ENCODE assay signal across 12 cellular contexts in the genomic region with DNA sequence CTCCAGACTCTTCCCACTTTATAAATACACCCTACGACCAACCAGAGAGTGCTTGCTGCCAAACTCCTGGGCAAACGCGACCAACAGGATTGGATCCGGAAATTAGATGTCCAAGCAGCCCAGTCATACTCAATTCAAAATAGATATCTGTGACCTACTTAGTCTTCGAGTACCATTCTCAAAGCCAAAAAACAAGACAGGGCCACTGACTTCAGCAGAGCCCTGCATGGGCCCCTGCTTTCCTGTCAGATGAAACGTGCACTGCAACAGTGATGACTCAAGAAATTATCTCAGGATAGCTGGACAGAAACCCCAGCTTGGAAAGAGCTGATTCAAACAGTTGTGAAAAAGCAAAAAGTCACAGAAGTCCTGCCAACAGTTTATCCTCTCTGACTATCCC. TPM values are rescaled to one million over a fixed set of nuclear protein-coding genes. Genes with fewer than 3 reads are reported as not detected.
DNase-seq lines count a peak whose midpoint lies in the region; ATAC-seq and TF ChIP-seq lines count a peak whose summit lies in the region.
"Had no signal": no experiment of that assay in that cellular context is flagged by ENCODE, and none has a peak within 500 bp of the region (broad histone marks: within the 10 kb centered on the region; RNA-seq: fewer than 3 reads in every experiment).

No MANE protein-coding gene starts in this region.

- 78% methylated on average over 6 of the region's 6 CpGs for WGBS in mammary epithelial cell (ENCODE audit: low coverage, missing lambda C conversion rate)

- in situ Hi-C loops in mammary epithelial cell (cut with MboI; ENCODE audit: low sequenced_read_pairs in 2 of 2): no loop called here

- H3K4me1 Mint-ChIP-seq in MCF 10A (ENCODE audit: insufficient read depth, unreplicated experiment): peaks cover 10% of the 10 kb centered on the region
- peaks cover 38 to 53% of the 10 kb centered on the region in 2 donors for H3K4me1 Mint-ChIP-seq in stimulated activated naive B cell treated with anti-CD40 and anti-IgM and Interleukin-4, amounts not matched to agents 10 μg/mL and 1 μg/mL and 100 μg/mL, for 72 hours

- H3K79me2 ChIP-seq in mammary epithelial cell (ENCODE audit: insufficient read depth, low read length) (no peaks in the 10 kb centered on the region), Loucy (ENCODE audit: insufficient read depth, low read length) (peaks cover 69% of the 10 kb centered on the region)

- H3K27ac ChIP-seq in mammary epithelial cell (ENCODE audit: insufficient read depth, low read depth, low read length): no peak overlapping the region

- H3K36me3 Mint-ChIP-seq in MCF 10A (ENCODE audit: insufficient read depth, unreplicated experiment): no peaks in the 10 kb centered on the region
- no peaks in the 10 kb centered on the region for H3K36me3 Mint-ChIP-seq in stimulated activated naive B cell treated with anti-CD40 and anti-IgM and Interleukin-4, amounts not matched to agents 10 μg/mL and 1 μg/mL and 100 μg/mL, for 72 hours
- H3K36me3 Mint-ChIP-seq: CD8-positive, alpha-beta T cell had no signal

- dilution Hi-C loops in mammary epithelial cell (cut with HindIII; ENCODE audit: low sequenced_read_pairs): no loop called here

- CTCF ChIA-PET in MCF 10A (lab: Yijun Ruan, JAX) (interaction anchor here (0.9 kb wide), 1 partner anchor 14 kb away, joined by 4 read pairs; no protein-coding TSS in a partner anchor), mammary epithelial cell (lab: Charles Lee; ENCODE audit: low non-redundant PET) (no interaction called here)

- no peaks in the 10 kb centered on the region for H3K9me3 Mint-ChIP-seq in MCF 10A (ENCODE audit: unreplicated experiment)
- no peaks in the 10 kb centered on the region for H3K9me3 Mint-ChIP-seq in stimulated activated naive B cell treated with anti-CD40 and anti-IgM and Interleukin-4, amounts not matched to agents 10 μg/mL and 1 μg/mL and 100 μg/mL, for 72 hours
- H3K9me3 Mint-ChIP-seq: CD8-positive, alpha-beta T cell had no signal

- H3K27me3 ChIP-seq in mammary epithelial cell (ENCODE audit: insufficient read depth, low read length) (no peaks in the 10 kb centered on the region), Loucy (ENCODE audit: insufficient read depth, low read length, poor library complexity, severe bottlenecking) (no peaks in the 10 kb centered on the region)

- intact Hi-C loops in MCF 10A (cut with micrococcal nuclease) (no loop called here), mammary epithelial cell (cut with micrococcal nuclease) (no loop called here)

- DNase-seq in MCF 10A (ENCODE audit: unreplicated experiment) (peak; percentile 13), mammary epithelial cell (no peak), fibroblast of gingiva (ENCODE audit: low read depth) (peak; percentile 44), DMS53 (lab: John Stamatoyannopoulos, UW) (no peak), NCI-H146 (lab: John Stamatoyannopoulos, UW) (no peak), HuH-7 (ENCODE audit: low spot score) (no peak)
- no peak for DNase-seq in stimulated activated naive B cell treated with anti-CD40 and anti-IgM and Interleukin-4, amounts not matched to agents 10 μg/mL and 1 μg/mL and 100 μg/mL, for 72 hours
- DNase-seq: CD8-positive, alpha-beta T cell; left colon; NCI-H1092; stimulated activated CD4-positive, alpha-beta T cell treated with anti-CD3 and anti-CD28 coated beads, Interleukin-4, amount 100 ng/mL, for 1 hour had no signal

- H3K36me3 ChIP-seq in mammary epithelial cell (ENCODE audit: insufficient read depth, low read length): no peaks in the 10 kb centered on the region
- H3K36me3 ChIP-seq in Loucy (ENCODE audit: insufficient read depth, low read length): no peaks in the 10 kb centered on the region

- H3K4me1 ChIP-seq in mammary epithelial cell (ENCODE audit: insufficient read depth, low read length) (no peaks in the 10 kb centered on the region), Loucy (ENCODE audit: insufficient read depth, low read length, poor library complexity, severe bottlenecking) (peaks cover 94% of the 10 kb centered on the region)

- TF ChIP-seq CTCF in MCF 10A (IDR thresholded peaks at IDR 0.05; ENCODE audit: unreplicated experiment): no peak
- TF ChIP-seq CTCF in mammary epithelial cell (conservative IDR thresholded peaks at IDR 0.05 in 1 of 2, IDR thresholded peaks at IDR 0.05 in 1 of 2; ENCODE audit: extremely low read depth in 1 of 2, insufficient read depth in 1 of 2, low read depth in 1 of 2, low read length in 2 of 2): no peak
- TF ChIP-seq CTCF in Loucy (conservative IDR thresholded peaks at IDR 0.05; ENCODE audit: low read length): no peak

- POLR2A ChIA-PET in MCF 10A (lab: Yijun Ruan, JAX): no interaction called here

- no peak overlapping the region for H3K27ac Mint-ChIP-seq in MCF 10A (ENCODE audit: low read depth, unreplicated experiment)
- H3K27ac Mint-ChIP-seq in stimulated activated naive B cell treated with anti-CD40 and anti-IgM and Interleukin-4, amounts not matched to agents 10 μg/mL and 1 μg/mL and 100 μg/mL, for 72 hours: peak overlapping the region; percentile 85
- H3K27ac Mint-ChIP-seq: CD8-positive, alpha-beta T cell had no signal

- H3K4me3 ChIP-seq in mammary epithelial cell (replicated peaks in 1 of 3; ENCODE audit: insufficient read depth in 1 of 3, low read depth in 2 of 3, low read length in 3 of 3) (no peak overlapping the region), Loucy (ENCODE audit: low read length, poor library complexity, severe bottlenecking) (peak overlapping the region; percentile 21)

- no peak for ATAC-seq in stimulated activated naive B cell treated with anti-CD40 and anti-IgM and Interleukin-4, amounts not matched to agents 10 μg/mL and 1 μg/mL and 100 μg/mL, for 72 hours (replicated peaks)
- ATAC-seq: CD8-positive, alpha-beta T cell; left colon had no signal

- no peak overlapping the region for H3K4me2 ChIP-seq in mammary epithelial cell (ENCODE audit: insufficient read depth, low read depth, low read length)
- peak overlapping the region; percentile 52 for H3K4me2 ChIP-seq in Loucy (ENCODE audit: low read depth, low read length, poor library complexity, severe bottlenecking)

- no peaks in the 10 kb centered on the region for H3K9me2 ChIP-seq in Loucy (replicated peaks; ENCODE audit: low read depth, low read length)

- H3K9ac ChIP-seq in mammary epithelial cell (ENCODE audit: insufficient read depth, low read length): no peak overlapping the region
- H3K9ac ChIP-seq in Loucy (ENCODE audit: low read depth, low read length, poor library complexity, severe bottlenecking): peak overlapping the region; percentile 13

- H2AFZ ChIP-seq in mammary epithelial cell (ENCODE audit: low read depth, low read length) (no peak overlapping the region), Loucy (ENCODE audit: low read length) (no peak overlapping the region)

- H4K20me1 ChIP-seq in mammary epithelial cell (ENCODE audit: insufficient read depth, low read length) (no peaks in the 10 kb centered on the region), Loucy (ENCODE audit: insufficient read depth, low read length, poor library complexity, severe bottlenecking) (no peaks in the 10 kb centered on the region)

- no peak overlapping the region for H3K4me3 Mint-ChIP-seq in MCF 10A (ENCODE audit: unreplicated experiment)
- no peak overlapping the region for H3K4me3 Mint-ChIP-seq in stimulated activated naive B cell treated with anti-CD40 and anti-IgM and Interleukin-4, amounts not matched to agents 10 μg/mL and 1 μg/mL and 100 μg/mL, for 72 hours
- H3K4me3 Mint-ChIP-seq: CD8-positive, alpha-beta T cell had no signal

- H3F3A ChIP-seq in Loucy (ENCODE audit: low read depth): no peaks in the 10 kb centered on the region; the same call in 1 of the 2 replicates

- H3K9me3 ChIP-seq in mammary epithelial cell (replicated peaks; ENCODE audit: insufficient read depth, low read length) (no peaks in the 10 kb centered on the region), Loucy (ENCODE audit: insufficient read depth, low read depth, low read length) (no peaks in the 10 kb centered on the region)

- no peaks in the 10 kb centered on the region for H3K27me3 Mint-ChIP-seq in MCF 10A (ENCODE audit: insufficient read depth, unreplicated experiment)
- no peaks in the 10 kb centered on the region for H3K27me3 Mint-ChIP-seq in stimulated activated naive B cell treated with anti-CD40 and anti-IgM and Interleukin-4, amounts not matched to agents 10 μg/mL and 1 μg/mL and 100 μg/mL, for 72 hours

- BruUV-seq in MCF 10A (replicated peaks; lab: Mats Ljungman, UMichigan) (no TSS peak), mammary epithelial cell (replicated peaks; lab: Mats Ljungman, UMichigan) (no TSS peak)

RNA-seq across cellular contexts. Expression of a gene that starts 17.6 kb away (rescaled TPM):
- total RNA-seq in MCF 10A (2022) (8.5 and 10.0 TPM in 2 replicates), mammary epithelial cell (1 to 10 TPM; 2.2 to 3.6 TPM)
- 3.6 TPM for polyA plus RNA-seq in mammary epithelial cell
- polyA minus RNA-seq in mammary epithelial cell: 6.1 TPM

Comparison
In these comparisons a context has a peak if more than half of its experiments do, and no peak if none do; other contexts are left out.
1. DNase-seq: peak in MCF 10A (single experiment) and fibroblast of gingiva (single experiment); none in mammary epithelial cell (single experiment), stimulated activated naive B cell treated with anti-CD40 and anti-IgM and Interleukin-4, amounts not matched to agents 10 μg/mL and 1 μg/mL and 100 μg/mL, for 72 hours (single experiment), DMS53 (single experiment), NCI-H146 (single experiment) and HuH-7 (single experiment).